ENCODE assay signal across 21 cellular contexts in genomic region chr5:4737868-4738267, GRCh38.
"Had no signal": no experiment of that assay in that cellular context is flagged by ENCODE, and none has a peak within 500 bp of the region (broad histone marks: within the 10 kb centered on the region; RNA-seq: fewer than 3 reads in every experiment).

No MANE protein-coding gene starts in this region.

- H3K36me3 Mint-ChIP-seq: activated naive CD4-positive, alpha-beta T cell treated with anti-CD3 and anti-CD28 coated beads, Interleukin-2, amount 50 U/mL, for 72 hours; natural killer cell had no signal

- H3K4me3 ChIP-seq: breast epithelium, gastroesophageal sphincter, hepatocyte, right atrium auricular region, smooth muscle cell, suprapubic skin, transverse colon had no signal

- H3K27ac ChIP-seq: breast epithelium, gastroesophageal sphincter, hepatocyte, right atrium auricular region, suprapubic skin, transverse colon had no signal

- H3K27me3 Mint-ChIP-seq: activated B cell treated with CpG ODN at 0.5 μM for 24 hours; activated CD8-positive, alpha-beta T cell treated with anti-CD3 and anti-CD28 coated beads for 36 hours had no signal

- H3K36me3 ChIP-seq: breast epithelium, gastroesophageal sphincter, right atrium auricular region, suprapubic skin, transverse colon had no signal

- H3K27me3 ChIP-seq: breast epithelium, gastroesophageal sphincter, hepatocyte, right atrium auricular region, transverse colon had no signal

- H3K9me3 ChIP-seq: breast epithelium, right atrium auricular region, suprapubic skin, transverse colon had no signal

- DNase-seq: activated B cell treated with CpG ODN at 0.5 μM for 24 hours; activated CD4-positive, alpha-beta T cell treated with anti-CD3 and anti-CD28 coated beads, Interleukin-2, amount 50 U/mL, for 1 hour; activated CD8-positive, alpha-beta T cell treated with anti-CD3 and anti-CD28 coated beads for 36 hours; activated naive CD4-positive, alpha-beta T cell; activated T-cell treated with anti-CD3 and anti-CD28 coated beads, Interleukin-2, amount 50 U/mL, for 4 hours; central memory CD4-positive, alpha-beta T cell; islet precursor cell; left ventricle myocardium superior; natural killer cell; stimulated activated CD4-positive, alpha-beta T cell treated with anti-CD3 and anti-CD28 coated beads, Interleukin-15, amount 100 ng/mL, for 24 hours; stimulated activated CD4-positive, alpha-beta T cell treated with anti-CD3 and anti-CD28 coated beads, Interleukin-2, amount 100 ng/mL, for 24 hours; stimulated activated naive CD4-positive, alpha-beta T cell; transverse colon had no signal

- H3K4me1 Mint-ChIP-seq: activated B cell treated with CpG ODN at 0.5 μM for 24 hours, natural killer cell had no signal

- H3K4me1 ChIP-seq: breast epithelium, gastroesophageal sphincter, right atrium auricular region, suprapubic skin, transverse colon had no signal

- ATAC-seq: activated CD8-positive, alpha-beta T cell treated with anti-CD3 and anti-CD28 coated beads for 36 hours; activated naive CD4-positive, alpha-beta T cell treated with anti-CD3 and anti-CD28 coated beads, Interleukin-2, amount 50 U/mL, for 72 hours; activated T-cell treated with anti-CD3 and anti-CD28 coated beads, Interleukin-2, amount 50 U/mL, for 4 hours; gastroesophageal sphincter; left ventricle myocardium superior; natural killer cell had no signal

- H3K27ac Mint-ChIP-seq: activated B cell treated with CpG ODN at 0.5 μM for 24 hours; activated CD8-positive, alpha-beta T cell treated with anti-CD3 and anti-CD28 coated beads for 36 hours; activated naive CD4-positive, alpha-beta T cell treated with anti-CD3 and anti-CD28 coated beads, Interleukin-2, amount 50 U/mL, for 72 hours; natural killer cell; T-helper 2 cell treated with Interferon-gamma antibody and Interleukin-4, amounts not matched to agents 5 μg/mL and 100 μg/mL, for 36 hours had no signal

- H3K4me3 Mint-ChIP-seq: activated B cell treated with CpG ODN at 0.5 μM for 24 hours; activated CD8-positive, alpha-beta T cell treated with anti-CD3 and anti-CD28 coated beads for 36 hours; activated T-cell treated with anti-CD3 and anti-CD28 coated beads, Interleukin-2, amount 50 U/mL, for 4 hours; natural killer cell; T-helper 2 cell treated with Interferon-gamma antibody and Interleukin-4, amounts not matched to agents 5 μg/mL and 100 μg/mL, for 36 hours had no signal
